ENCODE assay signal across 9 cellular contexts in genomic region chr12:67042697-67043131, GRCh38.
A peak's percentile ranks its signal among the peaks of the same experiment; 100 is the strongest.
DNase-seq lines count a peak whose midpoint lies in the region; ATAC-seq and TF ChIP-seq lines count a peak whose summit lies in the region.
"Had no signal": no experiment of that assay in that cellular context is flagged by ENCODE, and none has a peak within 500 bp of the region (broad histone marks: within the 10 kb centered on the region; RNA-seq: fewer than 3 reads in every experiment).

No MANE protein-coding gene starts in this region.

- peak; percentile 71 for DNase-seq in M059J (ENCODE audit: low read depth)
- peak; percentile 25 for DNase-seq in NCI-H82 treated with DMSO at 0.1 percent for 48 hours (lab: John Stamatoyannopoulos, UW; ENCODE audit: unreplicated experiment)
- DNase-seq in glomerular visceral epithelial cell (ENCODE audit: extremely low spot score), result peak; percentile 31
- DNase-seq in type B pancreatic cell (ENCODE audit: extremely low spot score, unreplicated experiment), result no peak
- no peak for DNase-seq in dedifferentiated amniotic fluid mesenchymal stem cell (ENCODE audit: extremely low spot score)
- DNase-seq: midbrain had no signal

- H3K9me3 Mint-ChIP-seq in type B pancreatic cell, result no peaks in the 10 kb centered on the region

- H3K4me3 Mint-ChIP-seq in type B pancreatic cell, result no peak overlapping the region

- no peaks in the 10 kb centered on the region for H3K27me3 Mint-ChIP-seq in type B pancreatic cell

- H3K36me3 Mint-ChIP-seq in type B pancreatic cell, result no peaks in the 10 kb centered on the region

- H3K4me1 Mint-ChIP-seq in type B pancreatic cell (ENCODE audit: unreplicated experiment), result peaks cover 19% of the 10 kb centered on the region

- ATAC-seq in GM18519 (IDR thresholded peaks at IDR 0.05; ENCODE audit: low FRiP score, unreplicated experiment) (no peak), HG03135 (IDR thresholded peaks at IDR 0.05; ENCODE audit: unreplicated experiment) (no peak)
- ATAC-seq: GM12878 had no signal

- no peak for TF ChIP-seq CTCF in type B pancreatic cell (conservative IDR thresholded peaks at IDR 0.05)

- peak overlapping the region; percentile 7 for H3K27ac Mint-ChIP-seq in type B pancreatic cell

Comparison
In these comparisons a context has a peak if more than half of its experiments do, and no peak if none do; other contexts are left out.
1. DNase-seq: peak in M059J (single experiment), NCI-H82 treated with DMSO at 0.1 percent for 48 hours (single experiment) and glomerular visceral epithelial cell (single experiment); none in type B pancreatic cell (single experiment) and dedifferentiated amniotic fluid mesenchymal stem cell (single experiment).